ENCODE assay signal across 1 cellular context in the genomic region with DNA sequence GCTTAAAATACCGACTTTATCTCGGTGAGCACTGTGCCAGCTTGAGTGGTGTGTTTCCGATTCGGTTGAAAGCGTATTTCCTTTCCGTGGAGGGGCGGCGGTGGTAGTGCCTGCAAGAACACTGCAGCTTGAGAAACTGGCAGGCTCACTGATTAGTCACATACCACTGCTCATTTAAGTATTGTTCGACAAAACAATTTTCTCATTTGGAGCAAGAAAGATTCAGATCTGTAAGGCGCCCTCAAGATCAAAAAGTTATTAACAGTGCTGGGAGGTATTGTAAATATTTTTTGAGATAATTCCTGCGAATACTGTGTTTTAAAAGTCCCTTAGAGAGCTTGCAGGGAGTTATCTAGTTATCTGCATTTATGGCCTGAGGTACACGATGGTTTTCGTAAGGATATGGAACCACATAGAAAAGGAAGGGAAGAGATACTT.
TF ChIP-seq lines count a peak whose summit lies in the region.

No MANE protein-coding gene starts in this region.

TF ChIP-seq in IMR-90, 13 proteins besides CTCF, POLR2A, EP300 and RAD21:
- TF ChIP-seq RCOR1 (IDR thresholded peaks at IDR 0.05; ENCODE audit: insufficient replicate concordance, low read length) (no peak), MXI1 (IDR thresholded peaks at IDR 0.05; ENCODE audit: borderline replicate concordance, low read depth, low read length) (no peak), SMC3 (IDR thresholded peaks at IDR 0.05; ENCODE audit: low read depth, low read length) (no peak), CEBPB (IDR thresholded peaks at IDR 0.05; ENCODE audit: low read depth, low read length) (0 out of 2 replicates have a peak, but pooled peaks have one; percentile 0), FOS (IDR thresholded peaks at IDR 0.05; ENCODE audit: low read depth, low read length) (no peak)
TF ChIP-seq in IMR-90: peak in this region for 1.
